Comparison of ENCODE assay signal across 1 cellular context in the genomic region with DNA sequence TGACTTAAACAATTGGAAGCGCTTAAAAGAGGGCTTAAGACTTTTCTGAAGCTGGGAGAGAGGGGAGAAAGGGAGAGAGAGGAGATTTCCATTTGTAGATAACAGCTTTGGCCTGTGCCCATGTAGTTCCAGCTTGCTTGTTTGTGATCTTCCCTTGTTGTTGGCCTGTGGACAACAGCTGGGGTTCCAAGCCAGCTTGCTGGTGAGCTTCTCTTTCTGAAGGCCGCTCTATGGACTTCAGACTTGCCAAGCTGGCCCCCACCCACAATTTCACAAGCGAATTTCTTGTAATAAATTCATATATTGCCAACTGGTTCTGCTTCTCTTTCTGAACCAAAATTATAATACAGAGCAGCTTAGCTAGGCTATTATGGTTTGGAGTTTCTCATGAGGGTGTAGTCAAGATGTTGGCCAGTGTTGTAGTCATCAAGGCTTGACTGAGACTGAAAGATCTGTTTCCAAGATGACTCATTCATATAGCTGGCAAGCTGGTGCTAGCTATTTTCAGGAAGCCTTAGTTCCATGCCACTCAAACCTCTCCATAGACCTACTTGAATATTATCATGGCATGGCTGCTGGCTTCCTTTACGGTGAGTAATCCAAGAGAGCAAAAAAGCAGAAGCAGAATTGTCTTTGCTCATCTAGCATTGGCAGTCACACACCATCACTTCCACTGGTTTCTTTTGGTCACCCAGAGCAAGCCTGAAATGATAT.
TF ChIP-seq lines count a peak whose summit lies in the region.

No MANE protein-coding gene starts in this region.

TF ChIP-seq in SK-N-SH, 30 proteins besides CTCF, POLR2A, EP300 and RAD21 (continued from another document):
- TF ChIP-seq, protein P1, sequence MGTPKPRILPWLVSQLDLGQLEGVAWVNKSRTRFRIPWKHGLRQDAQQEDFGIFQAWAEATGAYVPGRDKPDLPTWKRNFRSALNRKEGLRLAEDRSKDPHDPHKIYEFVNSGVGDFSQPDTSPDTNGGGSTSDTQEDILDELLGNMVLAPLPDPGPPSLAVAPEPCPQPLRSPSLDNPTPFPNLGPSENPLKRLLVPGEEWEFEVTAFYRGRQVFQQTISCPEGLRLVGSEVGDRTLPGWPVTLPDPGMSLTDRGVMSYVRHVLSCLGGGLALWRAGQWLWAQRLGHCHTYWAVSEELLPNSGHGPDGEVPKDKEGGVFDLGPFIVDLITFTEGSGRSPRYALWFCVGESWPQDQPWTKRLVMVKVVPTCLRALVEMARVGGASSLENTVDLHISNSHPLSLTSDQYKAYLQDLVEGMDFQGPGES (IDR thresholded peaks at IDR 0.05; ENCODE audit: low read depth, low read length) = no peak
- no peak for TF ChIP-seq JUND (IDR thresholded peaks at IDR 0.05)
- no peak for TF ChIP-seq TCF12 (IDR thresholded peaks at IDR 0.05)
